Comparison of ENCODE assay signal across 1 cellular context in genomic region chr11:126185200-126186030, GRCh38.
TF ChIP-seq lines count a peak whose summit lies in the region.

No MANE protein-coding gene starts in this region.

TF ChIP-seq in HepG2, 621 proteins besides CTCF, POLR2A, EP300 and RAD21 (continued from another document and continues in another):
- peak; percentile 51; the same call in 1 of the 2 replicates for TF ChIP-seq UBTF (CRISPR knock-in tag; IDR thresholded peaks at IDR 0.05)
- TF ChIP-seq MTA1 (CRISPR knock-in tag; IDR thresholded peaks at IDR 0.05; ENCODE audit: borderline replicate concordance): no peak
- TF ChIP-seq ARNT (IDR thresholded peaks at IDR 0.05): no peak
- TF ChIP-seq FOXA1 (IDR thresholded peaks at IDR 0.05): no peak
- TF ChIP-seq FOXA1 (CRISPR knock-in tag; IDR thresholded peaks at IDR 0.05): 0 out of 2 replicates have a peak, but pooled peaks have one; percentile 8
- TF ChIP-seq KLF6 (CRISPR knock-in tag; IDR thresholded peaks at IDR 0.05): no peak
- no peak for TF ChIP-seq FOSL1 (CRISPR knock-in tag; IDR thresholded peaks at IDR 0.05; ENCODE audit: borderline replicate concordance)
- TF ChIP-seq ZFAT (CRISPR knock-in tag; conservative IDR thresholded peaks at IDR 0.05): no peak
- no peak for TF ChIP-seq ZMAT5 (CRISPR knock-in tag; IDR thresholded peaks at IDR 0.05; ENCODE audit: borderline replicate concordance, low read depth)
- TF ChIP-seq ZNF652 (CRISPR knock-in tag; IDR thresholded peaks at IDR 0.05; ENCODE audit: borderline replicate concordance, low read depth): no peak
- TF ChIP-seq ZFP91 (CRISPR knock-in tag; IDR thresholded peaks at IDR 0.05; ENCODE audit: borderline replicate concordance): peak; percentile 32
- TF ChIP-seq YEATS2 (CRISPR knock-in tag; IDR thresholded peaks at IDR 0.05; ENCODE audit: borderline replicate concordance): no peak
- TF ChIP-seq IKZF4 (CRISPR knock-in tag; IDR thresholded peaks at IDR 0.05; ENCODE audit: borderline replicate concordance, low read depth, not compliant biosample characterization): no peak
- peak; percentile 34; the same call in 1 of the 2 replicates for TF ChIP-seq NR2F6 (IDR thresholded peaks at IDR 0.05)
- TF ChIP-seq NR2F6 (CRISPR knock-in tag; IDR thresholded peaks at IDR 0.05): peak; percentile 73
- TF ChIP-seq MED13 (CRISPR knock-in tag; IDR thresholded peaks at IDR 0.05): no peak
- no peak for TF ChIP-seq ZKSCAN8 (CRISPR knock-in tag; IDR thresholded peaks at IDR 0.05; ENCODE audit: borderline replicate concordance)
- no peak for TF ChIP-seq SP1 (IDR thresholded peaks at IDR 0.05)
- TF ChIP-seq SP1 (CRISPR knock-in tag; IDR thresholded peaks at IDR 0.05): no peak
- no peak for TF ChIP-seq ZNF337 (CRISPR knock-in tag; IDR thresholded peaks at IDR 0.05; ENCODE audit: borderline replicate concordance, low read depth)
- no peak for TF ChIP-seq GTF3A (CRISPR knock-in tag; conservative IDR thresholded peaks at IDR 0.05)
- TF ChIP-seq RXRB (CRISPR knock-in tag; IDR thresholded peaks at IDR 0.05; ENCODE audit: borderline replicate concordance): no peak
- no peak for TF ChIP-seq ZSCAN29 (CRISPR knock-in tag; conservative IDR thresholded peaks at IDR 0.05)
- TF ChIP-seq ZNF501 (CRISPR knock-in tag; IDR thresholded peaks at IDR 0.05): no peak
- no peak for TF ChIP-seq MTA3 (CRISPR knock-in tag; IDR thresholded peaks at IDR 0.05)
- no peak for TF ChIP-seq CENPX (CRISPR knock-in tag; IDR thresholded peaks at IDR 0.05)
- TF ChIP-seq ZNF749 (CRISPR knock-in tag; IDR thresholded peaks at IDR 0.05; ENCODE audit: borderline replicate concordance): no peak
- no peak for TF ChIP-seq ZBED4 (CRISPR knock-in tag; IDR thresholded peaks at IDR 0.05; ENCODE audit: borderline replicate concordance)
- TF ChIP-seq ZFP36 (IDR thresholded peaks at IDR 0.05; ENCODE audit: borderline replicate concordance, low read depth, low read length, partially characterized antibody): no peak
- no peak for TF ChIP-seq DMAP1 (CRISPR knock-in tag; IDR thresholded peaks at IDR 0.05)
- peak; percentile 55; the same call in 1 of the 2 replicates for TF ChIP-seq TBX2 (CRISPR knock-in tag; IDR thresholded peaks at IDR 0.05; ENCODE audit: borderline replicate concordance)
- no peak for TF ChIP-seq HOMEZ (CRISPR knock-in tag; IDR thresholded peaks at IDR 0.05; ENCODE audit: low read depth)
- no peak for TF ChIP-seq TERF1 (CRISPR knock-in tag; IDR thresholded peaks at IDR 0.05)
- TF ChIP-seq PHB2 (IDR thresholded peaks at IDR 0.05; ENCODE audit: partially characterized antibody): no peak
- no peak for TF ChIP-seq ZNF775 (CRISPR knock-in tag; IDR thresholded peaks at IDR 0.05; ENCODE audit: borderline replicate concordance)
- no peak for TF ChIP-seq ZNF230 (CRISPR knock-in tag; IDR thresholded peaks at IDR 0.05)
- TF ChIP-seq ZNF34 (CRISPR knock-in tag; IDR thresholded peaks at IDR 0.05; ENCODE audit: borderline replicate concordance): no peak
- no peak for TF ChIP-seq ZNF709 (CRISPR knock-in tag; IDR thresholded peaks at IDR 0.05)
- TF ChIP-seq NFIC (IDR thresholded peaks at IDR 0.05; ENCODE audit: low read length): no peak
- no peak for TF ChIP-seq CAMTA2 (CRISPR knock-in tag; IDR thresholded peaks at IDR 0.05; ENCODE audit: borderline replicate concordance)
- no peak for TF ChIP-seq HMGXB3 (CRISPR knock-in tag; IDR thresholded peaks at IDR 0.05; ENCODE audit: borderline replicate concordance)
- TF ChIP-seq FLYWCH1 (CRISPR knock-in tag; IDR thresholded peaks at IDR 0.05): no peak
- TF ChIP-seq HNRNPL (IDR thresholded peaks at IDR 0.05; ENCODE audit: low read depth, low read length): 0 out of 2 replicates have a peak, but pooled peaks have one; percentile 34
- no peak for TF ChIP-seq FOXC1 (CRISPR knock-in tag; IDR thresholded peaks at IDR 0.05; ENCODE audit: borderline replicate concordance)
- TF ChIP-seq BRD4 (CRISPR knock-in tag; IDR thresholded peaks at IDR 0.05): 0 out of 2 replicates have a peak, but pooled peaks have one; percentile 53
- peak; percentile 62; the same call in 1 of the 2 replicates for TF ChIP-seq HNF4G (IDR thresholded peaks at IDR 0.05; ENCODE audit: borderline replicate concordance, low read depth, low read length)
- TF ChIP-seq HNF4G (CRISPR knock-in tag; IDR thresholded peaks at IDR 0.05; ENCODE audit: borderline replicate concordance, low read depth): 0 out of 2 replicates have a peak, but pooled peaks have one; percentile 39
- no peak for TF ChIP-seq STAT5B (CRISPR knock-in tag; IDR thresholded peaks at IDR 0.05)
- no peak; the same call in 1 of the 2 replicates for TF ChIP-seq CBFB (CRISPR knock-in tag; IDR thresholded peaks at IDR 0.05)
- TF ChIP-seq TBX3 (IDR thresholded peaks at IDR 0.05; ENCODE audit: borderline replicate concordance): no peak
- TF ChIP-seq ZNF800 (CRISPR knock-in tag; IDR thresholded peaks at IDR 0.05): no peak
- no peak for TF ChIP-seq YY1 (IDR thresholded peaks at IDR 0.05; ENCODE audit: insufficient read depth, insufficient replicate concordance, low read depth, low read length)
